6 cellular contexts compared by ENCODE assay signal in the genomic region with DNA sequence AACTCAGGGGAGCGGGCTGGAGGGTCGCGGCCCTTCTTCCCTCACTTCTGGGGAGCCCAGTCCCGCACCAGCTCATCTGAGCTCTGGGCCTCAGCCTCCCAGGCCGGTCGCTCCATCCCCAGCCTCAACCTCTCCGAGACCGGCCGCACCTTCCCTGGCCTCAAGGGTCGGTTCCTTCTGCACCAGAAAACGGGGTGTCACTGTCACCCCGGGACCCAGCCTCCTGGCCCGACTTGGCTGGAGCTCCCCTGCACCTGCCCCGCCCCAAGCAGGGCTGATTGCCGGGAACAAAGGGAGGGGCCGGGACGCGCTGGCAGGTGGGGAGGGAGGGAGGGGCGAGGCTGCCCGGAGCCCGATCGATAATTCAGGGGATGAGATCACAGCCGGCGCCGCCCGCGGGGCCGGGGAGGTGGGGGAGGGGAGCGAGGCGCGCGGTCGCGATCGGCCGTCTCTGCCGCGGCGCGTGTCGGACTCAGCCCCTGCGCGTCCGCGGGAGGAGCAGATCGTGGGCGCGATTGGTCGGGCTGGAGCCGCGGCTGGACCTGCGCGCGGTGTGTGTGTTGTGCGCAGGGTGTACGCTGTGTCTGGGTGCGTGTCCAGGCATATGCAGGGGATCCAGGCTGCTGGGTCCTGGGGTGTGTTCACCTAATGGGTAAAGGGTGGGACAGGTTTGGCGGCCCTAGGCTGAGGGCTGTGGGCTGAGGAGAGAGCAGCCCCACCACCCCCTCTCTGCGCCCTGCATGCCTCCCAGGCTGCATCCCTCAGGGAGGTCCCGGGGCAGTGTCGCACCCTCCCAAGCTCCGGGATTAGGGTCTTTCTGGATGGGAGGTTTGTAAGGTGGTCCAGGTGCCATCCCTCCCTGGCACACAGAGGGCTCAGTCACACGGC. TPM values are rescaled to one million over a fixed set of nuclear protein-coding genes. Genes with fewer than 3 reads are reported as not detected.
A peak's percentile ranks its signal among the peaks of the same experiment; 100 is the strongest.
DNase-seq lines count a peak whose midpoint lies in the region; ATAC-seq and TF ChIP-seq lines count a peak whose summit lies in the region.

No MANE protein-coding gene starts in this region.

- CTCF ChIA-PET in HEK293 (lab: Yijun Ruan, JAX): interaction anchor here (0.6 to 1.8 kb wide), 3 partner anchors 18 to 50 kb away, joined by 3 to 10 read pairs (median 3); no protein-coding TSS in a partner anchor

- peaks cover 19% of the 10 kb centered on the region for H3K27me3 Mint-ChIP-seq in T-helper 17 cell

- H3K9me3 ChIP-seq in HEK293 (ENCODE audit: control insufficient read depth, insufficient read depth, low read depth, low read length) (no peaks in the 10 kb centered on the region), T-helper 17 cell (ENCODE audit: control insufficient read depth, low read length, poor library complexity, severe bottlenecking) (no peaks in the 10 kb centered on the region)

- ATAC-seq in T-helper 17 cell: no peak
- no peak for ATAC-seq in GM18907 (IDR thresholded peaks at IDR 0.05; ENCODE audit: unreplicated experiment)
- ATAC-seq in GM21381 (IDR thresholded peaks at IDR 0.05; ENCODE audit: unreplicated experiment): no peak

- no peak overlapping the region for H3K27ac Mint-ChIP-seq in T-helper 17 cell

- H3K27ac ChIP-seq in HEK293 (ENCODE audit: extremely low read depth, low read depth, low read length): peak overlapping the region; percentile 42; the same call in 1 of the 2 replicates

- peak overlapping the region; percentile 87 for H3K4me3 Mint-ChIP-seq in T-helper 17 cell

- POLR2A ChIA-PET in HEK293 (lab: Yijun Ruan, JAX): interaction anchor here (0.6 to 1.9 kb wide), 11 partner anchors 16 to 246 kb away, joined by 3 to 17 read pairs (median 3); partner anchors contain the start of genes MIER2 and PALM

- DNase-seq in T-helper 17 cell (no peak), left kidney (ENCODE audit: low read depth, low spot score) (peak; percentile 58), GF-D8 (lab: John Stamatoyannopoulos, UW) (no peak)

- no peaks in the 10 kb centered on the region for H3K36me3 Mint-ChIP-seq in T-helper 17 cell (ENCODE audit: low read depth)

- peaks cover 3% of the 10 kb centered on the region for H3K4me1 Mint-ChIP-seq in T-helper 17 cell

- peak overlapping the region; percentile 44 for H3K4me3 ChIP-seq in HEK293 (ENCODE audit: low read depth, low read length)

- no peaks in the 10 kb centered on the region for H3K36me3 ChIP-seq in HEK293 (ENCODE audit: control insufficient read depth in 2 of 2, insufficient read depth in 1 of 2, low read length in 2 of 2)

- no peak for TF ChIP-seq CTCF in HEK293 (tag by site-specific recombination; IDR thresholded peaks at IDR 0.05)

- no peaks in the 10 kb centered on the region for H3K4me1 ChIP-seq in HEK293 (ENCODE audit: control insufficient read depth, insufficient read depth, low read length)

TF ChIP-seq in HEK293, 187 proteins besides CTCF, POLR2A, EP300 and RAD21 (continues in another document):
- 0 out of 2 replicates have a peak, but pooled peaks have one; percentile 16 for TF ChIP-seq ZNF366 (tag by site-specific recombination; conservative IDR thresholded peaks at IDR 0.05)
- TF ChIP-seq ZNF140 (tag by site-specific recombination; IDR thresholded peaks at IDR 0.05): no peak
- no peak for TF ChIP-seq SCRT1 (tag by site-specific recombination; IDR thresholded peaks at IDR 0.05; ENCODE audit: borderline replicate concordance)
- no peak for TF ChIP-seq ZFP41 (tag by site-specific recombination; IDR thresholded peaks at IDR 0.05; ENCODE audit: borderline replicate concordance)
- TF ChIP-seq ZNF223 (tag by site-specific recombination; IDR thresholded peaks at IDR 0.05): peak; percentile 77; the same call in 1 of the 2 replicates
- peak; percentile 61 for TF ChIP-seq ZIC2 (tag by site-specific recombination; IDR thresholded peaks at IDR 0.05)
- peak; percentile 59; the same call in 1 of the 2 replicates for TF ChIP-seq SP7 (tag by site-specific recombination; IDR thresholded peaks at IDR 0.05)
- 0 out of 2 replicates have a peak, but pooled peaks have one; percentile 21 for TF ChIP-seq OSR2 (tag by site-specific recombination; IDR thresholded peaks at IDR 0.05)
- TF ChIP-seq, protein P1, sequence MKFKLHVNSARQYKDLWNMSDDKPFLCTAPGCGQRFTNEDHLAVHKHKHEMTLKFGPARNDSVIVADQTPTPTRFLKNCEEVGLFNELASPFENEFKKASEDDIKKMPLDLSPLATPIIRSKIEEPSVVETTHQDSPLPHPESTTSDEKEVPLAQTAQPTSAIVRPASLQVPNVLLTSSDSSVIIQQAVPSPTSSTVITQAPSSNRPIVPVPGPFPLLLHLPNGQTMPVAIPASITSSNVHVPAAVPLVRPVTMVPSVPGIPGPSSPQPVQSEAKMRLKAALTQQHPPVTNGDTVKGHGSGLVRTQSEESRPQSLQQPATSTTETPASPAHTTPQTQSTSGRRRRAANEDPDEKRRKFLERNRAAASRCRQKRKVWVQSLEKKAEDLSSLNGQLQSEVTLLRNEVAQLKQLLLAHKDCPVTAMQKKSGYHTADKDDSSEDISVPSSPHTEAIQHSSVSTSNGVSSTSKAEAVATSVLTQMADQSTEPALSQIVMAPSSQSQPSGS (tag by site-specific recombination; IDR thresholded peaks at IDR 0.05; ENCODE audit: low read depth): 0 out of 2 replicates have a peak, but pooled peaks have one; percentile 32
- 0 out of 2 replicates have a peak, but pooled peaks have one; percentile 51 for TF ChIP-seq KLF10 (tag by site-specific recombination; IDR thresholded peaks at IDR 0.05)
- peak; percentile 35; the same call in 1 of the 2 replicates for TF ChIP-seq ZNF76 (tag by site-specific recombination; IDR thresholded peaks at IDR 0.05; ENCODE audit: borderline replicate concordance, low read depth)
- TF ChIP-seq ZNF280C (tag by site-specific recombination; IDR thresholded peaks at IDR 0.05): no peak
- TF ChIP-seq, protein P2, sequence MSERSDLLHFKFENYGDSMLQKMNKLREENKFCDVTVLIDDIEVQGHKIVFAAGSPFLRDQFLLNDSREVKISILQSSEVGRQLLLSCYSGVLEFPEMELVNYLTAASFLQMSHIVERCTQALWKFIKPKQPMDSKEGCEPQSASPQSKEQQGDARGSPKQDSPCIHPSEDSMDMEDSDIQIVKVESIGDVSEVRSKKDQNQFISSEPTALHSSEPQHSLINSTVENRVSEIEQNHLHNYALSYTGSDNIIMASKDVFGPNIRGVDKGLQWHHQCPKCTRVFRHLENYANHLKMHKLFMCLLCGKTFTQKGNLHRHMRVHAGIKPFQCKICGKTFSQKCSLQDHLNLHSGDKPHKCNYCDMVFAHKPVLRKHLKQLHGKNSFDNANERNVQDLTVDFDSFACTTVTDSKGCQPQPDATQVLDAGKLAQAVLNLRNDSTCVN (tag by site-specific recombination; optimal IDR thresholded peaks at IDR 0.05): peak; percentile 85
- peak; percentile 72 for TF ChIP-seq ZBTB17 (tag by site-specific recombination; IDR thresholded peaks at IDR 0.05)
- peak; percentile 95 for TF ChIP-seq ZBTB10 (tag by site-specific recombination; IDR thresholded peaks at IDR 0.05)
- TF ChIP-seq ZNF785 (tag by site-specific recombination; IDR thresholded peaks at IDR 0.05): peak; percentile 85
- peak; percentile 54; the same call in 1 of the 2 replicates for TF ChIP-seq WT1 (tag by site-specific recombination; IDR thresholded peaks at IDR 0.05)
- no peak for TF ChIP-seq ZNF610 (tag by site-specific recombination; IDR thresholded peaks at IDR 0.05; ENCODE audit: borderline replicate concordance)
- peak; percentile 86; the same call in 1 of the 2 replicates for TF ChIP-seq BCL11B (tag by site-specific recombination; IDR thresholded peaks at IDR 0.05; ENCODE audit: low read depth)
- peak; percentile 71 for TF ChIP-seq ZBTB20 (tag by site-specific recombination; IDR thresholded peaks at IDR 0.05)
- 0 out of 2 replicates have a peak, but pooled peaks have one; percentile 16 for TF ChIP-seq ZNF596 (tag by site-specific recombination; IDR thresholded peaks at IDR 0.05)
- TF ChIP-seq ZNF16 (tag by site-specific recombination; IDR thresholded peaks at IDR 0.05; ENCODE audit: low read depth): no peak

RNA-seq across cellular contexts. Expression of gene SHC2, which starts 1.1 kb away (rescaled TPM):
- total RNA-seq in T-helper 17 cell: not detected

RNA-seq across cellular contexts. Expression of gene MADCAM1, which starts 34.4 kb away (rescaled TPM):
- total RNA-seq in T-helper 17 cell: under 1 TPM; 0.15 to 0.31 TPM

RNA-seq across cellular contexts. Expression of gene TPGS1, which starts 45.4 kb away (rescaled TPM):
- 10 to 100 TPM; 24.3 to 24.8 TPM for total RNA-seq in T-helper 17 cell

RNA-seq across cellular contexts. Expression of gene C2CD4C, which starts 53.0 kb away (rescaled TPM):
- total RNA-seq in T-helper 17 cell: not detected
